Comparison of ENCODE assay signal across 8 cellular contexts in genomic region chr2:207311316-207312005, GRCh38.
A peak's percentile ranks its signal among the peaks of the same experiment; 100 is the strongest.
DNase-seq lines count a peak whose midpoint lies in the region; ATAC-seq and TF ChIP-seq lines count a peak whose summit lies in the region.

No MANE protein-coding gene starts in this region.

- no peak overlapping the region for H3T11ph ChIP-seq in H9 (ENCODE audit: low read length)

- peak; percentile 74 for DNase-seq in activated CD4-positive, alpha-beta T cell treated with anti-CD3 and anti-CD28 coated beads, Interleukin-2, amount 10 ng/mL, durations not matched to agents 24 days and 14 days
- DNase-seq in activated CD4-positive, alpha-beta T cell treated with anti-CD3 and anti-CD28 coated beads for 1 hour, result no peak
- DNase-seq in H9 (no peak), MG63 (peak; percentile 83), left ventricle myocardium superior (no peak), NCI-H128 (lab: John Stamatoyannopoulos, UW; ENCODE audit: unreplicated experiment) (no peak)
- no peak for DNase-seq in activated T-helper 1 cell treated with anti-CD3 and anti-CD28 coated beads, Interleukin-12 subunit alpha, Interleukin-12 subunit beta, Interleukin-2, Interleukin-4 antibody, amounts not matched to agents 30 ng/mL and 10 ng/mL and 1 ng/mL, durations not matched to agents 14 hours and 24 hours and 36 hours (ENCODE audit: low spot score)
- peak; percentile 32 for DNase-seq in stimulated activated naive CD8-positive, alpha-beta T cell treated with anti-CD3 and anti-CD28 coated beads, Interleukin-15, Interleukin-2, amounts not matched to agents 100 U/mL and 50 U/mL, for 24 hours

- H3K18ac ChIP-seq in H9 (ENCODE audit: insufficient read length, low read depth, low read length), result no peak overlapping the region

- H3K4me1 ChIP-seq in H9 (ENCODE audit: insufficient read depth, low read length), result peaks cover 2% of the 10 kb centered on the region; the same call in 1 of the 2 replicates

- no peaks in the 10 kb centered on the region for H3K27me3 ChIP-seq in H9 (ENCODE audit: insufficient read depth, low read length)
- H3K27me3 ChIP-seq in MG63, result no peaks in the 10 kb centered on the region

- no peak overlapping the region for H3K4ac ChIP-seq in H9 (ENCODE audit: low read depth, low read length)

- WGBS in H9 (ENCODE audit: extremely low coverage, insufficient read length, low lambda C conversion rate), result no CpG with 5 or more reads among the region's 4 CpGs

- H3K36me3 ChIP-seq in MG63, result no peaks in the 10 kb centered on the region

- H4K5ac ChIP-seq in H9 (ENCODE audit: insufficient read length, low read depth, low read length), result no peak overlapping the region

- H3K27me3 Mint-ChIP-seq in activated CD4-positive, alpha-beta T cell treated with anti-CD3 and anti-CD28 coated beads, Interleukin-2, amount 10 ng/mL, durations not matched to agents 24 days and 14 days, result no peaks in the 10 kb centered on the region
- no peaks in the 10 kb centered on the region; the same call in 1 of the 2 replicates for H3K27me3 Mint-ChIP-seq in H9 (ENCODE audit: low read depth)
- no peaks in the 10 kb centered on the region for H3K27me3 Mint-ChIP-seq in activated T-helper 1 cell treated with anti-CD3 and anti-CD28 coated beads, Interleukin-12 subunit alpha, Interleukin-12 subunit beta, Interleukin-2, Interleukin-4 antibody, amounts not matched to agents 30 ng/mL and 10 ng/mL and 1 ng/mL, durations not matched to agents 14 hours and 24 hours and 36 hours (ENCODE audit: insufficient read depth)

- no peak overlapping the region for H3K9ac ChIP-seq in H9 (ENCODE audit: extremely low read depth, insufficient read length, low read length)

- H3K4me3 ChIP-seq in MG63, result no peak overlapping the region

- H3K9me3 ChIP-seq in H9 (ENCODE audit: control insufficient read depth, low read depth, low read length) (no peaks in the 10 kb centered on the region), MG63 (no peaks in the 10 kb centered on the region)

- H3K27ac ChIP-seq in H9 (ENCODE audit: insufficient read length, low read depth, low read length), result no peak overlapping the region

- H2BK15ac ChIP-seq in H9 (ENCODE audit: low read depth, low read length), result no peak overlapping the region

- no peak overlapping the region for H3K56ac ChIP-seq in H9 (ENCODE audit: insufficient read length, low read depth, low read length)

- H3K4me1 Mint-ChIP-seq in activated CD4-positive, alpha-beta T cell treated with anti-CD3 and anti-CD28 coated beads, Interleukin-2, amount 10 ng/mL, durations not matched to agents 24 days and 14 days, result peaks cover 36% of the 10 kb centered on the region
- H3K4me1 Mint-ChIP-seq in H9, result peaks cover 11 to 14% of the 10 kb centered on the region in 2 experiments
- H3K4me1 Mint-ChIP-seq in activated T-helper 1 cell treated with anti-CD3 and anti-CD28 coated beads, Interleukin-12 subunit alpha, Interleukin-12 subunit beta, Interleukin-2, Interleukin-4 antibody, amounts not matched to agents 30 ng/mL and 10 ng/mL and 1 ng/mL, durations not matched to agents 14 hours and 24 hours and 36 hours (ENCODE audit: low read depth), result peaks cover 49% of the 10 kb centered on the region

- H4K91ac ChIP-seq in H9 (ENCODE audit: insufficient read length, low read depth, low read length), result no peak overlapping the region

- no peaks in the 10 kb centered on the region for H4K20me1 ChIP-seq in H9 (ENCODE audit: control insufficient read depth, insufficient read depth, insufficient read length)

- ATAC-seq in left ventricle myocardium superior, result peak; percentile 95
- ATAC-seq in stimulated activated naive CD8-positive, alpha-beta T cell treated with anti-CD3 and anti-CD28 coated beads, Interleukin-15, Interleukin-2, amounts not matched to agents 100 U/mL and 50 U/mL, for 24 hours, result peak; percentile 99

- no peak overlapping the region for H3K23ac ChIP-seq in H9 (ENCODE audit: insufficient read length, low read depth, low read length)

- peaks cover 2% of the 10 kb centered on the region for H3K36me3 Mint-ChIP-seq in activated CD4-positive, alpha-beta T cell treated with anti-CD3 and anti-CD28 coated beads, Interleukin-2, amount 10 ng/mL, durations not matched to agents 24 days and 14 days (ENCODE audit: low read depth)
- no peaks in the 10 kb centered on the region for H3K36me3 Mint-ChIP-seq in H9 (ENCODE audit: insufficient read depth in 1 of 3, low read depth in 3 of 3)
- peaks cover 11% of the 10 kb centered on the region for H3K36me3 Mint-ChIP-seq in activated T-helper 1 cell treated with anti-CD3 and anti-CD28 coated beads, Interleukin-12 subunit alpha, Interleukin-12 subunit beta, Interleukin-2, Interleukin-4 antibody, amounts not matched to agents 30 ng/mL and 10 ng/mL and 1 ng/mL, durations not matched to agents 14 hours and 24 hours and 36 hours (ENCODE audit: low read depth)

- no peak overlapping the region for H2BK12ac ChIP-seq in H9 (ENCODE audit: insufficient read length, low read depth, low read length)

- H3K79me1 ChIP-seq in H9 (ENCODE audit: insufficient read depth, low read depth, low read length, poor library complexity, severe bottlenecking), result no peaks in the 10 kb centered on the region

- intact Hi-C loops in activated CD4-positive, alpha-beta T cell treated with anti-CD3 and anti-CD28 coated beads, Interleukin-2, amount 10 ng/mL, durations not matched to agents 24 days and 14 days (cut with micrococcal nuclease), result loop anchor here (1.0 kb wide), 3 partner anchors 26 to 145 kb away; no protein-coding TSS in a partner anchor
- intact Hi-C loops in activated T-helper 1 cell treated with anti-CD3 and anti-CD28 coated beads, Interleukin-12 subunit alpha, Interleukin-12 subunit beta, Interleukin-2, Interleukin-4 antibody, amounts not matched to agents 30 ng/mL and 10 ng/mL and 1 ng/mL, durations not matched to agents 14 hours and 24 hours and 36 hours (cut with micrococcal nuclease), result loop anchor here (1.0 kb wide), 7 partner anchors 19 to 145 kb away; no protein-coding TSS in a partner anchor
- intact Hi-C loops in left ventricle myocardium superior (cut with micrococcal nuclease), result no loop called here

- peak overlapping the region; percentile 64 for H3K27ac Mint-ChIP-seq in activated CD4-positive, alpha-beta T cell treated with anti-CD3 and anti-CD28 coated beads, Interleukin-2, amount 10 ng/mL, durations not matched to agents 24 days and 14 days
- H3K27ac Mint-ChIP-seq in H9, result 0 out of 7 replicates have a peak overlapping the region, but pooled peaks of 1 of the 3 experiments have one; percentile 3
- peak overlapping the region; percentile 88 for H3K27ac Mint-ChIP-seq in activated T-helper 1 cell treated with anti-CD3 and anti-CD28 coated beads, Interleukin-12 subunit alpha, Interleukin-12 subunit beta, Interleukin-2, Interleukin-4 antibody, amounts not matched to agents 30 ng/mL and 10 ng/mL and 1 ng/mL, durations not matched to agents 14 hours and 24 hours and 36 hours

- 0 out of 2 replicates have a peak, but pooled peaks cover 2% of the 10 kb centered on the region for H3K79me2 ChIP-seq in H9 (ENCODE audit: insufficient read depth, low read length)

- no peak overlapping the region for H2BK20ac ChIP-seq in H9 (ENCODE audit: low read depth, low read length, poor library complexity, severe bottlenecking)

- no peak overlapping the region for H4K8ac ChIP-seq in H9 (replicated peaks; ENCODE audit: insufficient read length, low read depth, low read length)

- no peak overlapping the region for H2AFZ ChIP-seq in H9 (ENCODE audit: low read length)

- H2AK5ac ChIP-seq in H9 (ENCODE audit: insufficient read length, low read length), result no peak overlapping the region

- no peak overlapping the region for H2BK120ac ChIP-seq in H9 (ENCODE audit: low read depth, low read length, poor library complexity, severe bottlenecking)

- no peak overlapping the region for H2BK5ac ChIP-seq in H9 (ENCODE audit: insufficient read length, low read length)

- H3K23me2 ChIP-seq in H9 (ENCODE audit: insufficient read length, low read depth, low read length, poor library complexity, severe bottlenecking), result no peaks in the 10 kb centered on the region

- H3K9me3 Mint-ChIP-seq in activated CD4-positive, alpha-beta T cell treated with anti-CD3 and anti-CD28 coated beads, Interleukin-2, amount 10 ng/mL, durations not matched to agents 24 days and 14 days, result peaks cover 4% of the 10 kb centered on the region
- H3K9me3 Mint-ChIP-seq in H9, result no peaks in the 10 kb centered on the region
- peaks cover 4% of the 10 kb centered on the region for H3K9me3 Mint-ChIP-seq in activated T-helper 1 cell treated with anti-CD3 and anti-CD28 coated beads, Interleukin-12 subunit alpha, Interleukin-12 subunit beta, Interleukin-2, Interleukin-4 antibody, amounts not matched to agents 30 ng/mL and 10 ng/mL and 1 ng/mL, durations not matched to agents 14 hours and 24 hours and 36 hours

- H3K4me2 ChIP-seq in H9 (ENCODE audit: insufficient read depth, insufficient read length, low read length), result no peak overlapping the region

- peak overlapping the region; percentile 28 for H3K4me3 Mint-ChIP-seq in activated CD4-positive, alpha-beta T cell treated with anti-CD3 and anti-CD28 coated beads, Interleukin-2, amount 10 ng/mL, durations not matched to agents 24 days and 14 days
- H3K4me3 Mint-ChIP-seq in H9, result no peak overlapping the region
- no peak overlapping the region for H3K4me3 Mint-ChIP-seq in activated T-helper 1 cell treated with anti-CD3 and anti-CD28 coated beads, Interleukin-12 subunit alpha, Interleukin-12 subunit beta, Interleukin-2, Interleukin-4 antibody, amounts not matched to agents 30 ng/mL and 10 ng/mL and 1 ng/mL, durations not matched to agents 14 hours and 24 hours and 36 hours

- no peak overlapping the region for H3K14ac ChIP-seq in H9 (ENCODE audit: insufficient read depth, low read length)

- peak; percentile 26; the same call in 2 of the 3 replicates for TF ChIP-seq CTCF in H9 (conservative IDR thresholded peaks at IDR 0.05)

Comparison
In these comparisons a context has a peak if more than half of its experiments do, and no peak if none do; other contexts are left out.
1. DNase-seq: peak in activated CD4-positive, alpha-beta T cell treated with anti-CD3 and anti-CD28 coated beads, Interleukin-2, amount 10 ng/mL, durations not matched to agents 24 days and 14 days (single experiment), MG63 (single experiment) and stimulated activated naive CD8-positive, alpha-beta T cell treated with anti-CD3 and anti-CD28 coated beads, Interleukin-15, Interleukin-2, amounts not matched to agents 100 U/mL and 50 U/mL, for 24 hours (single experiment); none in activated CD4-positive, alpha-beta T cell treated with anti-CD3 and anti-CD28 coated beads for 1 hour (single experiment), H9 (single experiment), activated T-helper 1 cell treated with anti-CD3 and anti-CD28 coated beads, Interleukin-12 subunit alpha, Interleukin-12 subunit beta, Interleukin-2, Interleukin-4 antibody, amounts not matched to agents 30 ng/mL and 10 ng/mL and 1 ng/mL, durations not matched to agents 14 hours and 24 hours and 36 hours (single experiment), left ventricle myocardium superior (single experiment) and NCI-H128 (single experiment).